17 cellular contexts compared by ENCODE assay signal in genomic region chr9:116673375-116673774, GRCh38.
"Had no signal": no experiment of that assay in that cellular context is flagged by ENCODE, and none has a peak within 500 bp of the region (broad histone marks: within the 10 kb centered on the region; RNA-seq: fewer than 3 reads in every experiment).

No MANE protein-coding gene starts in this region.

- H3K4me3 Mint-ChIP-seq: effector memory CD8-positive, alpha-beta T cell; naive thymus-derived CD4-positive, alpha-beta T cell; nephron progenitor cell; stimulated activated effector memory CD8-positive, alpha-beta T cell treated with anti-CD3 and anti-CD28 coated beads, Interleukin-12 subunit alpha, Interleukin-12 subunit beta, amount 100 ng/mL, for 72 hours had no signal

- DNase-seq: cortex of kidney; effector memory CD8-positive, alpha-beta T cell; erythroblast; islet precursor cell; mammary epithelial cell; naive thymus-derived CD4-positive, alpha-beta T cell; nephron progenitor cell; psoas muscle; retina; right lobe of liver; stimulated activated CD4-positive, alpha-beta T cell treated with anti-CD3 and anti-CD28 coated beads, Interleukin-4, amount 100 ng/mL, for 1 hour; stimulated activated CD8-positive, alpha-beta memory T cell treated with anti-CD3 and anti-CD28 coated beads, Interleukin-4, amount 100 ng/mL, for 48 hours; stimulated activated naive CD8-positive, alpha-beta T cell treated with anti-CD3 and anti-CD28 coated beads, Interleukin-15, Interleukin-2, amounts not matched to agents 100 U/mL and 50 U/mL, for 24 hours; tibial artery; upper lobe of left lung; uterus had no signal

- H3K27me3 Mint-ChIP-seq: effector memory CD8-positive, alpha-beta T cell; naive thymus-derived CD4-positive, alpha-beta T cell had no signal

- H3K36me3 Mint-ChIP-seq: stimulated activated effector memory CD8-positive, alpha-beta T cell treated with anti-CD3 and anti-CD28 coated beads, Interleukin-12 subunit alpha, Interleukin-12 subunit beta, amount 100 ng/mL, for 72 hours had no signal

- H3K4me1 Mint-ChIP-seq: naive thymus-derived CD4-positive, alpha-beta T cell; stimulated activated effector memory CD8-positive, alpha-beta T cell treated with anti-CD3 and anti-CD28 coated beads, Interleukin-12 subunit alpha, Interleukin-12 subunit beta, amount 100 ng/mL, for 72 hours had no signal

- H3K27ac Mint-ChIP-seq: effector memory CD8-positive, alpha-beta T cell; naive thymus-derived CD4-positive, alpha-beta T cell; nephron progenitor cell; stimulated activated effector memory CD8-positive, alpha-beta T cell treated with anti-CD3 and anti-CD28 coated beads, Interleukin-12 subunit alpha, Interleukin-12 subunit beta, amount 100 ng/mL, for 72 hours had no signal
